Comparison of ENCODE assay signal across 9 cellular contexts in the genomic region with DNA sequence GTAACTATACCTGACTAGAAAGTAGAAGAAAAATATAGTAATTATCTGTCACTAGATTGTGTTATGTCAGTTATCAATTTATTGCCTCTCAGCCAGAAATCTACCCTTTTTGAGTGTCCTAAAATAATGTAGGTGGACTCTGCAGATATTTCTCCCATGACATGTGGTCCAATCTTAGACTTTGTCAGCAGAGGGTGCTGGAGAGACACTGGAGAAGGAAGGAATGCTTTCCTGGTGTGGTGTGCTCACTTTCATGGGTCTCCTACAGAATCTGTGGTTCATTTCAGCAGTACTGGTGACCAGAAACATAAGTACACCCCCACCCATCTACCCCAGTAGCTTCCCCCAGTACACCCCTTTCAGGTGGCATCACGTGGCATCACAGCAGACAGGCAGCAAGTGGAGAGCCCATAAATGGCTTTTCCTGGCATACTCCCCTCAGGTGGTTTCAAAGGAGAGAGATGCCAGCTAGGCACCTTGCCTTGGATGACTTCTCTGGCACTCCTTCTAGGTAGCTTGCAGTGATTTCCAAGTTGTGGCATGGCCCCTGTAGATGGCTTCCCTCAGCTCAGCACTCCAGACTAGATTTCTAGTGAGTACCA.
DNase-seq lines count a peak whose midpoint lies in the region; FAIRE-seq and TF ChIP-seq lines count a peak whose summit lies in the region.
"Had no signal": no experiment of that assay in that cellular context is flagged by ENCODE, and none has a peak within 500 bp of the region (broad histone marks: within the 10 kb centered on the region; RNA-seq: fewer than 3 reads in every experiment).

No MANE protein-coding gene starts in this region.

- H3K4me1 Mint-ChIP-seq in progenitor cell of endocrine pancreas (ENCODE audit: low read depth) (peaks cover 23% of the 10 kb centered on the region), immature natural killer cell (peaks cover 17 to 37% of the 10 kb centered on the region in 2 donors)
- H3K4me1 Mint-ChIP-seq: CD4-positive, CD25-positive, alpha-beta regulatory T cell had no signal

- no peaks in the 10 kb centered on the region for H3K36me3 ChIP-seq in bronchial epithelial cell (ENCODE audit: control insufficient read depth, insufficient read depth, low read length)

- TF ChIP-seq CTCF in bronchial epithelial cell (IDR thresholded peaks at IDR 0.05; ENCODE audit: insufficient read depth, low read length, severe bottlenecking): peak; percentile 39
- peak; percentile 63 for TF ChIP-seq CTCF in progenitor cell of endocrine pancreas (IDR thresholded peaks at IDR 0.05; ENCODE audit: unreplicated experiment)

- H3K27ac Mint-ChIP-seq in progenitor cell of endocrine pancreas: no peak overlapping the region
- no peak overlapping the region for H3K27ac Mint-ChIP-seq in immature natural killer cell
- H3K27ac Mint-ChIP-seq: CD4-positive, CD25-positive, alpha-beta regulatory T cell had no signal

- H3K4me3 Mint-ChIP-seq in progenitor cell of endocrine pancreas (ENCODE audit: low read depth): no peak overlapping the region
- H3K4me3 Mint-ChIP-seq in immature natural killer cell: no peak overlapping the region
- H3K4me3 Mint-ChIP-seq: CD4-positive, CD25-positive, alpha-beta regulatory T cell had no signal

- H3K27me3 ChIP-seq in bronchial epithelial cell (ENCODE audit: control insufficient read depth, insufficient read depth, low read length): no peaks in the 10 kb centered on the region

- H3K9me3 Mint-ChIP-seq in progenitor cell of endocrine pancreas (ENCODE audit: low read depth) (no peaks in the 10 kb centered on the region), immature natural killer cell (no peaks in the 10 kb centered on the region)

- no peaks in the 10 kb centered on the region for H3K36me3 Mint-ChIP-seq in progenitor cell of endocrine pancreas (ENCODE audit: insufficient read depth)
- no peaks in the 10 kb centered on the region for H3K36me3 Mint-ChIP-seq in immature natural killer cell
- H3K36me3 Mint-ChIP-seq: CD4-positive, CD25-positive, alpha-beta regulatory T cell had no signal

- FAIRE-seq in bronchial epithelial cell (lab: Jason Lieb, UNC): no peak

- H3K27me3 Mint-ChIP-seq in progenitor cell of endocrine pancreas (peaks cover 11% of the 10 kb centered on the region), immature natural killer cell (ENCODE audit: low read depth in 3 of 3) (peaks cover 0 to 2% (median 2%) of the 10 kb centered on the region in 3 donors)

- no peak overlapping the region for H3K4me3 ChIP-seq in bronchial epithelial cell (ENCODE audit: low read depth, low read length)

- DNase-seq in NCI-H526 (lab: John Stamatoyannopoulos, UW) (peak; percentile 22 to 50), NCI-H526 treated with DMSO at 0.1 percent for 48 hours (lab: John Stamatoyannopoulos, UW) (no peak), NAMALWA (ENCODE audit: low spot score) (peak; percentile 53), bronchial epithelial cell (ENCODE audit: low read depth) (peak; percentile 28), progenitor cell of endocrine pancreas (ENCODE audit: low spot score, unreplicated experiment) (no peak), immature natural killer cell (no peak), medulla oblongata (ENCODE audit: extremely low spot score) (no peak)
- no peak for DNase-seq in activated naive CD4-positive, alpha-beta T cell treated with Interleukin-2 at 50 U/mL for 16 hours

Comparison
In these comparisons a context has a peak if more than half of its experiments do, and no peak if none do; other contexts are left out.
1. DNase-seq: peak in NCI-H526 (2 of 2), NAMALWA (single experiment) and bronchial epithelial cell (single experiment); none in NCI-H526 treated with DMSO at 0.1 percent for 48 hours (single experiment), progenitor cell of endocrine pancreas (single experiment), immature natural killer cell (0 of 3), medulla oblongata (single experiment) and activated naive CD4-positive, alpha-beta T cell treated with Interleukin-2 at 50 U/mL for 16 hours (single experiment).